In the genomic region with DNA sequence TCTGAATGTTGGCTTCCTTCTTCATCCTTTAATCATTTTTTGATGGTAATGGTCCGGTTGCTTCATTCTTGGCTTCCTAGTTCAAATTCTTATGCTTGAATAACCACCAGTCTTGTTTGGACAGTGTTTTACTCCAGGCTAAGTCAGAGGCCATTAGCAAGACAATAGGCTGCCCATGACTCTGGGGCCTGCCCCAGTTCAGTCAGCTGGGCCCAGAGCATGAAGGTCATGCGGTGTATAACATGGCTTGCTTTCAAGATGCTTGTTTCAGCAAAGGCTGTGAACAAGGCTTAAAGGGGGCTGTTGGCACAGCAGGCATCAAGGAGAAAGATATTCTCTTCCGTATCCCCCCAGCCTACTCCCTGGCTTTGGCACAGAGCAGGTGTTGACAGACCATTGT, we compare ENCODE assay signal across 21 cellular contexts. TPM values are rescaled to one million over a fixed set of nuclear protein-coding genes. Genes with fewer than 3 reads are reported as not detected.
"Had no signal": no experiment of that assay in that cellular context is flagged by ENCODE, and none has a peak within 500 bp of the region (broad histone marks: within the 10 kb centered on the region; RNA-seq: fewer than 3 reads in every experiment).

No MANE protein-coding gene starts in this region.

- H3K27me3 ChIP-seq: cardiac muscle cell, right atrium auricular region, transverse colon, vagina had no signal

- H3K36me3 Mint-ChIP-seq: activated CD4-positive, alpha-beta memory T cell treated with anti-CD3 and anti-CD28 coated beads for 36 hours; natural killer cell treated with Interleukin-12 subunit alpha and Interleukin-12 subunit beta and Interleukin-15 and Interleukin-18, amount 100 ng/mL, for 72 hours had no signal

- H3K9me3 Mint-ChIP-seq: activated CD4-positive, alpha-beta memory T cell treated with anti-CD3 and anti-CD28 coated beads for 36 hours; activated T-cell treated with anti-CD3 and anti-CD28 coated beads, Interleukin-2, amount 50 U/mL, for 24 hours; natural killer cell treated with Interleukin-12 subunit alpha and Interleukin-12 subunit beta and Interleukin-15 and Interleukin-18, amount 100 ng/mL, for 72 hours had no signal

- FAIRE-seq: astrocyte, small intestine had no signal

- H3K27ac ChIP-seq: cardiac muscle cell, right atrium auricular region, transverse colon, vagina, WERI-Rb-1 had no signal

- H3K4me1 Mint-ChIP-seq: activated CD4-positive, alpha-beta T cell treated with anti-CD3 and anti-CD28 coated beads for 36 hours had no signal

- H3K36me3 ChIP-seq: cardiac muscle cell, right atrium auricular region, transverse colon, vagina, WERI-Rb-1 had no signal

- H3K4me3 Mint-ChIP-seq: activated CD4-positive, alpha-beta memory T cell treated with anti-CD3 and anti-CD28 coated beads for 36 hours; activated CD4-positive, alpha-beta T cell treated with anti-CD3 and anti-CD28 coated beads for 36 hours; activated T-cell treated with anti-CD3 and anti-CD28 coated beads, Interleukin-2, amount 50 U/mL, for 24 hours; natural killer cell treated with Interleukin-12 subunit alpha and Interleukin-12 subunit beta and Interleukin-15 and Interleukin-18, amount 100 ng/mL, for 72 hours had no signal

- ATAC-seq: activated CD4-positive, alpha-beta T cell treated with anti-CD3 and anti-CD28 coated beads for 36 hours had no signal

- H3K4me1 ChIP-seq: vagina had no signal

- H3K4me3 ChIP-seq: cardiac muscle cell, right atrium auricular region, transverse colon, vagina had no signal

- H3K27me3 Mint-ChIP-seq: activated CD4-positive, alpha-beta T cell treated with anti-CD3 and anti-CD28 coated beads for 36 hours had no signal

- H3K9me3 ChIP-seq: right atrium auricular region, transverse colon, vagina had no signal

- DNase-seq: activated CD4-positive, alpha-beta memory T cell treated with anti-CD3 and anti-CD28 coated beads for 36 hours; activated CD4-positive, alpha-beta T cell treated with anti-CD3 and anti-CD28 coated beads for 36 hours; activated naive CD4-positive, alpha-beta T cell treated with anti-CD3 and anti-CD28 coated beads, Interleukin-2, amount 50 U/mL, for 16 hours; activated T-cell treated with anti-CD3 and anti-CD28 coated beads, Interleukin-2, amount 50 U/mL, for 24 hours; erythroblast; hippocampal formation; kidney glomerular epithelial cell; mesendoderm; nucleus accumbens; small intestine; stimulated activated CD4-positive, alpha-beta T cell treated with anti-CD3 and anti-CD28 coated beads, Interleukin-4, amount 100 ng/mL, for 24 hours; stimulated activated naive CD4-positive, alpha-beta T cell treated with Interleukin-2 at 50 U/mL for 16 hours; substantia nigra; transverse colon; WERI-Rb-1 had no signal

- H3K27ac Mint-ChIP-seq: activated CD4-positive, alpha-beta memory T cell treated with anti-CD3 and anti-CD28 coated beads for 36 hours; activated CD4-positive, alpha-beta T cell treated with anti-CD3 and anti-CD28 coated beads for 36 hours; activated T-cell treated with anti-CD3 and anti-CD28 coated beads, Interleukin-2, amount 50 U/mL, for 24 hours; natural killer cell treated with Interleukin-12 subunit alpha and Interleukin-12 subunit beta and Interleukin-15 and Interleukin-18, amount 100 ng/mL, for 72 hours had no signal

RNA-seq across cellular contexts. Expression of a gene that starts 13.7 kb away (rescaled TPM):
- total RNA-seq: activated CD4-positive, alpha-beta memory T cell treated with anti-CD3 and anti-CD28 coated beads for 36 hours; activated CD4-positive, alpha-beta T cell treated with anti-CD3 and anti-CD28 coated beads for 36 hours; fibroblast of villous mesenchyme; natural killer cell treated with Interleukin-12 subunit alpha and Interleukin-12 subunit beta and Interleukin-15 and Interleukin-18, amount 100 ng/mL, for 72 hours had no signal
- polyA plus RNA-seq: cardiac muscle cell had no signal

RNA-seq across cellular contexts. Expression of a gene that starts 57.7 kb away (rescaled TPM):
- total RNA-seq: activated CD4-positive, alpha-beta T cell treated with anti-CD3 and anti-CD28 coated beads for 36 hours; natural killer cell treated with Interleukin-12 subunit alpha and Interleukin-12 subunit beta and Interleukin-15 and Interleukin-18, amount 100 ng/mL, for 72 hours had no signal
